In genomic region chr9:92535940-92536850, GRCh38 we compare ENCODE assay signal across 11 cellular contexts. TPM values are rescaled to one million over a fixed set of nuclear protein-coding genes. Genes with fewer than 3 reads are reported as not detected.
DNase-seq lines count a peak whose midpoint lies in the region; ATAC-seq and TF ChIP-seq lines count a peak whose summit lies in the region.
"Had no signal": no experiment of that assay in that cellular context is flagged by ENCODE, and none has a peak within 500 bp of the region (broad histone marks: within the 10 kb centered on the region; RNA-seq: fewer than 3 reads in every experiment).

Gene ECM2 (minus strand): TSS chr9:92535990. CDS start chr9:92522866, 13,124 bp downstream.

- H4K20me1 ChIP-seq in KMS-11 (ENCODE audit: insufficient read depth): no peaks in the 10 kb centered on the region

- no peak within 1 kb of the TSS for H4K91ac ChIP-seq in mesenchymal stem cell (ENCODE audit: low read length)

- TF ChIP-seq POLR2A in thyroid gland (IDR thresholded peaks at IDR 0.05): no peak

- H2BK120ac ChIP-seq in mesenchymal stem cell (ENCODE audit: low read depth, low read length): no peak within 1 kb of the TSS
- H2BK120ac ChIP-seq in mesendoderm (ENCODE audit: low read depth, low read length): no peak within 1 kb of the TSS

- no peak within 1 kb of the TSS for H4K5ac ChIP-seq in mesendoderm (ENCODE audit: low read length)

- H3K4me3 ChIP-seq in KMS-11 (IDR thresholded peaks at IDR 0.05; ENCODE audit: insufficient read depth, low read depth, low read length): no peak within 1 kb of the TSS
- peak within 1 kb of the TSS; percentile 64 for H3K4me3 ChIP-seq in coronary artery
- peak within 1 kb of the TSS in 1 of 2 experiments; percentile 75 for H3K4me3 ChIP-seq in mesenchymal stem cell (ENCODE audit: insufficient read depth in 1 of 2, low read depth in 1 of 2, low read length in 2 of 2)
- H3K4me3 ChIP-seq in thyroid gland (replicated peaks in 1 of 3): no peak within 1 kb of the TSS
- no peak within 1 kb of the TSS for H3K4me3 ChIP-seq in mesendoderm (ENCODE audit: low read length)
- H3K4me3 ChIP-seq: cardiac muscle cell had no signal

- H3K4ac ChIP-seq in mesenchymal stem cell (ENCODE audit: low read depth in 1 of 2, low read length in 2 of 2): no peak within 1 kb of the TSS
- H3K4ac ChIP-seq in mesendoderm (ENCODE audit: low read depth, low read length): no peak within 1 kb of the TSS

- H3K27ac ChIP-seq in KMS-11 (peak within 1 kb of the TSS; percentile 40; the same call in 1 of the 2 replicates), coronary artery (peak within 1 kb of the TSS; percentile 71 to 82), mesenchymal stem cell (ENCODE audit: low read length, poor library complexity, severe bottlenecking) (no peak within 1 kb of the TSS), thyroid gland (peak within 1 kb of the TSS; percentile 15 to 47 (median 44)), mesendoderm (ENCODE audit: low read depth, low read length) (no peak within 1 kb of the TSS)
- H3K27ac ChIP-seq: cardiac muscle cell had no signal

- H2AFZ ChIP-seq in KMS-11 (ENCODE audit: low read depth) (peak within 1 kb of the TSS; percentile 6; the same call in 1 of the 2 replicates), mesenchymal stem cell (ENCODE audit: low read depth, low read length) (no peak within 1 kb of the TSS)

- peak within 1 kb of the TSS; percentile 70 for H3K4me2 ChIP-seq in KMS-11
- H3K4me2 ChIP-seq in mesenchymal stem cell (ENCODE audit: low read length, poor library complexity, severe bottlenecking): no peak within 1 kb of the TSS
- no peak within 1 kb of the TSS for H3K4me2 ChIP-seq in mesendoderm (ENCODE audit: low read length)

- H3K36me3 ChIP-seq in KMS-11 (ENCODE audit: insufficient read depth) (no peaks in the 10 kb centered on the region), mesenchymal stem cell (ENCODE audit: control insufficient read depth in 1 of 2, insufficient read depth in 2 of 2, low read depth in 1 of 2, low read length in 2 of 2) (no peaks in the 10 kb centered on the region), thyroid gland (no peaks in the 10 kb centered on the region), mesendoderm (ENCODE audit: control insufficient read depth, insufficient read depth, low read length) (no peaks in the 10 kb centered on the region)
- H3K36me3 ChIP-seq: cardiac muscle cell had no signal

- H3K4me1 ChIP-seq in KMS-11 (ENCODE audit: low read depth, poor library complexity, severe bottlenecking) (peaks cover 29% of the 10 kb centered on the region), mesenchymal stem cell (ENCODE audit: control insufficient read depth, insufficient read depth, low read depth, low read length) (peaks cover 1% of the 10 kb centered on the region), thyroid gland (peaks cover 0 to 17% of the 10 kb centered on the region in 2 donors), mesendoderm (ENCODE audit: control insufficient read depth, low read depth, low read length) (no peaks in the 10 kb centered on the region)

- TF ChIP-seq CTCF in KMS-11 (conservative IDR thresholded peaks at IDR 0.05; ENCODE audit: low read depth, low read length): no peak
- no peak for TF ChIP-seq CTCF in coronary artery (IDR thresholded peaks at IDR 0.05)
- no peak for TF ChIP-seq CTCF in thyroid gland (IDR thresholded peaks at IDR 0.05)

- WGBS in mesenchymal stem cell: 95% methylated on average over 5 of the region's 7 CpGs
- 71 to 75% methylated on average over 7 of the region's 7 CpGs for WGBS in thyroid gland, 2 donors
- 100% methylated on average over 3 of the region's 7 CpGs for WGBS in mesendoderm (ENCODE audit: extremely low coverage, insufficient coverage, low lambda C conversion rate)

- H4K8ac ChIP-seq in mesenchymal stem cell (ENCODE audit: low read length) (peak within 1 kb of the TSS; percentile 27), mesendoderm (ENCODE audit: low read depth, low read length) (no peak within 1 kb of the TSS)

- H3K14ac ChIP-seq in mesenchymal stem cell (ENCODE audit: low read length in 2 of 2): no peak within 1 kb of the TSS

- no peak within 1 kb of the TSS for H3K56ac ChIP-seq in mesendoderm (ENCODE audit: low read length)

- H2BK15ac ChIP-seq in mesenchymal stem cell (ENCODE audit: low read depth, poor library complexity, severe bottlenecking): no peak within 1 kb of the TSS
- H2BK15ac ChIP-seq in mesendoderm (replicated peaks; ENCODE audit: low read depth): no peak within 1 kb of the TSS

- H2AK5ac ChIP-seq in mesenchymal stem cell (ENCODE audit: low read length, severe bottlenecking) (no peak within 1 kb of the TSS), mesendoderm (ENCODE audit: low read length) (no peak within 1 kb of the TSS)

- ATAC-seq in HG03521 (IDR thresholded peaks at IDR 0.05; ENCODE audit: unreplicated experiment): no peak
- no peak for ATAC-seq in GM18519 (IDR thresholded peaks at IDR 0.05; ENCODE audit: low FRiP score, unreplicated experiment)
- ATAC-seq: naive thymus-derived CD8-positive, alpha-beta T cell had no signal

- no peak within 1 kb of the TSS for H2BK5ac ChIP-seq in mesenchymal stem cell (ENCODE audit: low read depth, low read length, poor library complexity, severe bottlenecking)
- H2BK5ac ChIP-seq in mesendoderm (ENCODE audit: low read length): no peak within 1 kb of the TSS

- H3K27me3 ChIP-seq in KMS-11 (ENCODE audit: insufficient read depth, low read depth): no peaks in the 10 kb centered on the region
- no peaks in the 10 kb centered on the region for H3K27me3 ChIP-seq in mesenchymal stem cell (ENCODE audit: control insufficient read depth in 1 of 2, insufficient read depth in 1 of 2, low read length in 2 of 2)
- no peaks in the 10 kb centered on the region for H3K27me3 ChIP-seq in thyroid gland
- H3K27me3 ChIP-seq in mesendoderm (ENCODE audit: insufficient read depth, low read length, poor library complexity): no peaks in the 10 kb centered on the region
- H3K27me3 ChIP-seq: cardiac muscle cell had no signal

- H2BK12ac ChIP-seq in mesenchymal stem cell (ENCODE audit: low read length in 2 of 2): no peak within 1 kb of the TSS

- H3K18ac ChIP-seq in mesenchymal stem cell (ENCODE audit: low read depth in 1 of 2, low read length in 2 of 2): peak within 1 kb of the TSS in 1 of 2 experiments; percentile 18
- no peak within 1 kb of the TSS for H3K18ac ChIP-seq in mesendoderm (ENCODE audit: low read length)

- no peak within 1 kb of the TSS for H3K23ac ChIP-seq in mesenchymal stem cell (ENCODE audit: low read length in 2 of 2)
- no peak within 1 kb of the TSS for H3K23ac ChIP-seq in mesendoderm (ENCODE audit: low read length)

- H3K9ac ChIP-seq in KMS-11 (no peak within 1 kb of the TSS; the same call in 1 of the 2 replicates), mesenchymal stem cell (ENCODE audit: low read length) (peak within 1 kb of the TSS; percentile 99), mesendoderm (ENCODE audit: low read length) (no peak within 1 kb of the TSS)

- DNase-seq in coronary artery (ENCODE audit: low spot score): no peak
- no peak for DNase-seq in mesenchymal stem cell
- DNase-seq in thyroid gland: no peak
- DNase-seq in mesendoderm: no peak
- no peak for DNase-seq in posterior cingulate gyrus
- DNase-seq: naive thymus-derived CD8-positive, alpha-beta T cell; stimulated activated naive B cell treated with anti-CD40 and anti-IgM and Interleukin-4, amounts not matched to agents 10 μg/mL and 1 μg/mL and 100 μg/mL, for 72 hours had no signal

- intact Hi-C loops in thyroid gland (cut with DNase I): no loop called here
- intact Hi-C loops in posterior cingulate gyrus (cut with DNase I): no loop called here

- H3K79me1 ChIP-seq in mesenchymal stem cell (replicated peaks; ENCODE audit: low read length, poor library complexity, severe bottlenecking) (no peaks in the 10 kb centered on the region), mesendoderm (ENCODE audit: low read length) (no peaks in the 10 kb centered on the region)

- H3K79me2 ChIP-seq in KMS-11 (ENCODE audit: insufficient read depth, low read depth) (no peaks in the 10 kb centered on the region), mesendoderm (ENCODE audit: control insufficient read depth, insufficient read depth, low read length) (no peaks in the 10 kb centered on the region)

- H3K9me3 ChIP-seq in mesenchymal stem cell (ENCODE audit: control insufficient read depth, low read length): no peaks in the 10 kb centered on the region
- no peaks in the 10 kb centered on the region for H3K9me3 ChIP-seq in thyroid gland

RNA-seq across cellular contexts. Expression of gene ECM2, which starts in this region (rescaled TPM):
- polyA plus RNA-seq in mesenchymal stem cell (2013, experiment 1 of 2): 0.18 TPM
- 0.25 TPM for polyA plus RNA-seq in mesenchymal stem cell (2013, experiment 2 of 2)
- total RNA-seq in thyroid gland: 10 to 100 TPM in 3 of 4 donors, 1 to 10 TPM in 1; 4.9 to 15.2 (median 12.6) TPM
- 0.03 TPM for polyA plus RNA-seq in mesendoderm (2013, experiment 1 of 2)
- 0.01 TPM for polyA plus RNA-seq in mesendoderm (2013, experiment 2 of 2)
- total RNA-seq: cardiac muscle cell; naive thymus-derived CD8-positive, alpha-beta T cell had no signal
- polyA plus RNA-seq: cardiac muscle cell; naive thymus-derived CD8-positive, alpha-beta T cell had no signal

Comparison
In these comparisons a context has a peak if more than half of its experiments do, and no peak if none do; other contexts are left out.
1. H3K27ac ChIP-seq: peak in KMS-11 (single experiment), coronary artery (2 of 2) and thyroid gland (3 of 3); none in mesenchymal stem cell (single experiment) and mesendoderm (single experiment).